In genomic region chr5:62395210-62395950, GRCh38 we compare ENCODE assay signal across 12 cellular contexts. TPM values are rescaled to one million over a fixed set of nuclear protein-coding genes. Genes with fewer than 3 reads are reported as not detected.
DNase-seq lines count a peak whose midpoint lies in the region; ATAC-seq lines count a peak whose summit lies in the region.
"Had no signal": no experiment of that assay in that cellular context is flagged by ENCODE, and none has a peak within 500 bp of the region (broad histone marks: within the 10 kb centered on the region; RNA-seq: fewer than 3 reads in every experiment).

No MANE protein-coding gene starts in this region.

- ATAC-seq in T-helper 17 cell (no peak), HG03354 (IDR thresholded peaks at IDR 0.05; ENCODE audit: poor library complexity, severe bottlenecking, unreplicated experiment) (no peak), HG02970 (IDR thresholded peaks at IDR 0.05; ENCODE audit: low FRiP score, unreplicated experiment) (no peak)
- no peak for ATAC-seq in central memory CD8-positive, alpha-beta T cell (replicated peaks; ENCODE audit: extremely low read depth, poor library complexity, severe bottlenecking)
- peak in 1 of 2 donors; percentile 6 for ATAC-seq in stimulated activated naive B cell treated with anti-CD40 and anti-IgM and Interleukin-4, amounts not matched to agents 10 μg/mL and 1 μg/mL and 100 μg/mL, for 72 hours (replicated peaks)
- ATAC-seq: pancreas had no signal

- no peaks in the 10 kb centered on the region for H3K9me3 Mint-ChIP-seq in activated naive CD4-positive, alpha-beta T cell treated with anti-CD3 and anti-CD28 coated beads, Interleukin-2, amount 10 ng/mL, durations not matched to agents 7 days and 5 days
- H3K9me3 Mint-ChIP-seq in central memory CD8-positive, alpha-beta T cell, result no peaks in the 10 kb centered on the region
- no peaks in the 10 kb centered on the region for H3K9me3 Mint-ChIP-seq in stimulated activated naive B cell treated with anti-CD40 and anti-IgM and Interleukin-4, amounts not matched to agents 10 μg/mL and 1 μg/mL and 100 μg/mL, for 72 hours
- H3K9me3 Mint-ChIP-seq: mesothelial cell of epicardium had no signal

- peak overlapping the region; percentile 70 for H3K27ac Mint-ChIP-seq in activated naive CD4-positive, alpha-beta T cell treated with anti-CD3 and anti-CD28 coated beads, Interleukin-2, amount 10 ng/mL, durations not matched to agents 7 days and 5 days
- peak overlapping the region; percentile 87 for H3K27ac Mint-ChIP-seq in T-helper 17 cell
- H3K27ac Mint-ChIP-seq in central memory CD8-positive, alpha-beta T cell (ENCODE audit: low read depth), result peak overlapping the region; percentile 65
- H3K27ac Mint-ChIP-seq in stimulated activated naive B cell treated with anti-CD40 and anti-IgM and Interleukin-4, amounts not matched to agents 10 μg/mL and 1 μg/mL and 100 μg/mL, for 72 hours, result peak overlapping the region; percentile 65
- H3K27ac Mint-ChIP-seq: mesothelial cell of epicardium had no signal

- H3K9me3 ChIP-seq in T-helper 17 cell (ENCODE audit: control insufficient read depth, low read length, poor library complexity, severe bottlenecking), result no peaks in the 10 kb centered on the region
- H3K9me3 ChIP-seq: pancreas had no signal

- H3K27me3 Mint-ChIP-seq in activated naive CD4-positive, alpha-beta T cell treated with anti-CD3 and anti-CD28 coated beads, Interleukin-2, amount 10 ng/mL, durations not matched to agents 7 days and 5 days, result no peaks in the 10 kb centered on the region
- H3K27me3 Mint-ChIP-seq in T-helper 17 cell, result no peaks in the 10 kb centered on the region
- no peaks in the 10 kb centered on the region for H3K27me3 Mint-ChIP-seq in central memory CD8-positive, alpha-beta T cell
- H3K27me3 Mint-ChIP-seq in stimulated activated naive B cell treated with anti-CD40 and anti-IgM and Interleukin-4, amounts not matched to agents 10 μg/mL and 1 μg/mL and 100 μg/mL, for 72 hours, result no peaks in the 10 kb centered on the region

- no peak for DNase-seq in activated naive CD4-positive, alpha-beta T cell treated with anti-CD3 and anti-CD28 coated beads, Interleukin-2, amount 10 ng/mL, durations not matched to agents 7 days and 5 days
- DNase-seq in activated naive CD4-positive, alpha-beta T cell (lab: John Stamatoyannopoulos, UW), result no peak
- no peak for DNase-seq in T-helper 17 cell
- DNase-seq in central memory CD8-positive, alpha-beta T cell (ENCODE audit: low spot score in 2 of 2), result no peak
- no peak for DNase-seq in stimulated activated naive B cell treated with anti-CD40 and anti-IgM and Interleukin-4, amounts not matched to agents 10 μg/mL and 1 μg/mL and 100 μg/mL, for 72 hours
- no peak for DNase-seq in NCI-H524 (lab: John Stamatoyannopoulos, UW)
- DNase-seq: amygdala, pancreas, SW 1271 had no signal

- peaks cover 54% of the 10 kb centered on the region for H3K36me3 Mint-ChIP-seq in activated naive CD4-positive, alpha-beta T cell treated with anti-CD3 and anti-CD28 coated beads, Interleukin-2, amount 10 ng/mL, durations not matched to agents 7 days and 5 days
- no peaks in the 10 kb centered on the region for H3K36me3 Mint-ChIP-seq in T-helper 17 cell (ENCODE audit: low read depth)
- peaks cover 52% of the 10 kb centered on the region for H3K36me3 Mint-ChIP-seq in central memory CD8-positive, alpha-beta T cell (ENCODE audit: insufficient read depth)
- H3K36me3 Mint-ChIP-seq in stimulated activated naive B cell treated with anti-CD40 and anti-IgM and Interleukin-4, amounts not matched to agents 10 μg/mL and 1 μg/mL and 100 μg/mL, for 72 hours, result peaks cover 32 to 46% of the 10 kb centered on the region in 2 donors

- CTCF ChIA-PET in activated naive CD4-positive, alpha-beta T cell treated with anti-CD3 and anti-CD28 coated beads, Interleukin-2, amount 10 ng/mL, durations not matched to agents 7 days and 5 days (lab: Charles Lee), result no interaction called here

- peaks cover 19% of the 10 kb centered on the region for H3K4me1 Mint-ChIP-seq in activated naive CD4-positive, alpha-beta T cell treated with anti-CD3 and anti-CD28 coated beads, Interleukin-2, amount 10 ng/mL, durations not matched to agents 7 days and 5 days
- peaks cover 9% of the 10 kb centered on the region for H3K4me1 Mint-ChIP-seq in T-helper 17 cell
- peaks cover 6% of the 10 kb centered on the region for H3K4me1 Mint-ChIP-seq in central memory CD8-positive, alpha-beta T cell
- peaks cover 0 to 4% of the 10 kb centered on the region in 2 donors for H3K4me1 Mint-ChIP-seq in stimulated activated naive B cell treated with anti-CD40 and anti-IgM and Interleukin-4, amounts not matched to agents 10 μg/mL and 1 μg/mL and 100 μg/mL, for 72 hours
- H3K4me1 Mint-ChIP-seq: mesothelial cell of epicardium had no signal

- H3K4me3 Mint-ChIP-seq in activated naive CD4-positive, alpha-beta T cell treated with anti-CD3 and anti-CD28 coated beads, Interleukin-2, amount 10 ng/mL, durations not matched to agents 7 days and 5 days, result no peak overlapping the region
- H3K4me3 Mint-ChIP-seq in T-helper 17 cell, result no peak overlapping the region
- H3K4me3 Mint-ChIP-seq in central memory CD8-positive, alpha-beta T cell, result no peak overlapping the region
- H3K4me3 Mint-ChIP-seq in stimulated activated naive B cell treated with anti-CD40 and anti-IgM and Interleukin-4, amounts not matched to agents 10 μg/mL and 1 μg/mL and 100 μg/mL, for 72 hours, result no peak overlapping the region
- H3K4me3 Mint-ChIP-seq: mesothelial cell of epicardium had no signal

RNA-seq across cellular contexts. Expression of gene DIMT1, which starts 8.3 kb away (rescaled TPM):
- total RNA-seq in T-helper 17 cell, result 10 to 100 TPM; 16.5 to 20.0 TPM

RNA-seq across cellular contexts. Expression of gene IPO11, which starts 17.2 kb away (rescaled TPM):
- 10 to 100 TPM; 17.9 to 18.3 TPM for total RNA-seq in T-helper 17 cell
